Comparison of ENCODE assay signal across 1 cellular context in the genomic region with DNA sequence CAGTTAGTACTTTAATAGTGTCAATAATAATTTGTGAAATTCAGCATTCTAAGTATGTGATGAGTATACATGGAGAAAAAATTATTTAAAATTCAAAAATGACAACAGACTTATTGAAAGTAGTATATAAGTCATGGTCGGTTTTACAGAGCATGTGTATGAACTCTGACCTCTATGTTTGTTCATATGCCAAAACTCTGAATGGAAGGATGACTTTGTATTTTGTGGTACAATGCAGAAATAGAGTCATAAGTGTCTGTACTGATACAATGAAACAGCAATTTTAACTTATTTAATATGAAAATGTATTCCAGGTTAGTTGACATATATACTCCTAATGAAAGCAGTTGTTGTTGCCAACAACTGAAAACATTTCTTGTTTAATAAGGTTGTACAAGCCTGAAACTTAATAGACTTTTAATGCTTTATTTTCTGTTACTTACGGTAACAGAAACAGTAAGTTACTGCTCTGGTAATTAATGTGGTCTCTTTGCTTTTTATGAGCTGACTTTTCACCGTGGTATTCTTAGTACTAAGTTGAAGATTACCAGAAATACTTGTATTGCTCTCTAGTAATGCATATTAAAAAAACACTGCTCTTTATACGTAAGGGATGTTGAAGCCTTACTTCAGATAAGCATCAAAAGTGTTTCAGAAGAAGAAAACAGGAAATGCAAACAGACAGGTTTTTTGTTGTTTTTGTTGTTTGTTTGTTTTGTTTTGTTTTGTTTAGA.
TF ChIP-seq lines count a peak whose summit lies in the region.

No MANE protein-coding gene starts in this region.

TF ChIP-seq in K562, 482 proteins besides CTCF, POLR2A, EP300 and RAD21 (continued from another document and continues in another):
- TF ChIP-seq SIN3A (IDR thresholded peaks at IDR 0.05; ENCODE audit: borderline replicate concordance in 2 of 2, control insufficient read depth in 1 of 2, low read depth in 2 of 2, low read length in 2 of 2): peak in 1 of 2 experiments; percentile 50; a peak in 1 of 4 replicates
- TF ChIP-seq, protein P1, sequence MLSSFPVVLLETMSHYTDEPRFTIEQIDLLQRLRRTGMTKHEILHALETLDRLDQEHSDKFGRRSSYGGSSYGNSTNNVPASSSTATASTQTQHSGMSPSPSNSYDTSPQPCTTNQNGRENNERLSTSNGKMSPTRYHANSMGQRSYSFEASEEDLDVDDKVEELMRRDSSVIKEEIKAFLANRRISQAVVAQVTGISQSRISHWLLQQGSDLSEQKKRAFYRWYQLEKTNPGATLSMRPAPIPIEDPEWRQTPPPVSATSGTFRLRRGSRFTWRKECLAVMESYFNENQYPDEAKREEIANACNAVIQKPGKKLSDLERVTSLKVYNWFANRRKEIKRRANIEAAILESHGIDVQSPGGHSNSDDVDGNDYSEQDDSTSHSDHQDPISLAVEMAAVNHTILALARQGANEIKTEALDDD (IDR thresholded peaks at IDR 0.05): 0 out of 2 replicates have a peak, but pooled peaks have one; percentile 10
- TF ChIP-seq ZNF316 (IDR thresholded peaks at IDR 0.05): peak; percentile 98
- TF ChIP-seq MAFG (tag; conservative IDR thresholded peaks at IDR 0.05): peak; percentile 90
- peak; percentile 83 for TF ChIP-seq MAFF (IDR thresholded peaks at IDR 0.05; ENCODE audit: low read length)
- TF ChIP-seq MAFK (IDR thresholded peaks at IDR 0.05; ENCODE audit: low read length): peak; percentile 84; the same call in 1 of the 2 replicates
- peak; percentile 94 for TF ChIP-seq C11orf30 (IDR thresholded peaks at IDR 0.05; ENCODE audit: low read depth)
- TF ChIP-seq SIX5 (IDR thresholded peaks at IDR 0.05; ENCODE audit: borderline replicate concordance in 1 of 2, insufficient read depth in 1 of 2, low read depth in 1 of 2, low read length in 2 of 2): no peak
- TF ChIP-seq, protein P2, sequence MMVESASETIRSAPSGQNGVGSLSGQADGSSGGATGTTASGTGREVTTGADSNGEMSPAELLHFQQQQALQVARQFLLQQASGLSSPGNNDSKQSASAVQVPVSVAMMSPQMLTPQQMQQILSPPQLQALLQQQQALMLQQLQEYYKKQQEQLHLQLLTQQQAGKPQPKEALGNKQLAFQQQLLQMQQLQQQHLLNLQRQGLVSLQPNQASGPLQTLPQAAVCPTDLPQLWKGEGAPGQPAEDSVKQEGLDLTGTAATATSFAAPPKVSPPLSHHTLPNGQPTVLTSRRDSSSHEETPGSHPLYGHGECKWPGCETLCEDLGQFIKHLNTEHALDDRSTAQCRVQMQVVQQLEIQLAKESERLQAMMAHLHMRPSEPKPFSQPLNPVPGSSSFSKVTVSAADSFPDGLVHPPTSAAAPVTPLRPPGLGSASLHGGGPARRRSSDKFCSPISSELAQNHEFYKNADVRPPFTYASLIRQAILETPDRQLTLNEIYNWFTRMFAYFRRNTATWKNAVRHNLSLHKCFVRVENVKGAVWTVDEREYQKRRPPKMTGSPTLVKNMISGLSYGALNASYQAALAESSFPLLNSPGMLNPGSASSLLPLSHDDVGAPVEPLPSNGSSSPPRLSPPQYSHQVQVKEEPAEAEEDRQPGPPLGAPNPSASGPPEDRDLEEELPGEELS (CRISPR knock-in tag; IDR thresholded peaks at IDR 0.05; ENCODE audit: borderline replicate concordance): no peak
- no peak for TF ChIP-seq ZNF143 (CRISPR knock-in tag; IDR thresholded peaks at IDR 0.05)
- peak; percentile 46; the same call in 1 of the 2 replicates for TF ChIP-seq DPF2 (IDR thresholded peaks at IDR 0.05)
- TF ChIP-seq TBL1XR1 (IDR thresholded peaks at IDR 0.05; ENCODE audit: low read length in 2 of 2): 0 out of 4 replicates have a peak, but pooled peaks of 1 of the 2 experiments have one; percentile 7
- TF ChIP-seq SMARCA4 (IDR thresholded peaks at IDR 0.05): peak; percentile 28
- TF ChIP-seq, protein P3, sequence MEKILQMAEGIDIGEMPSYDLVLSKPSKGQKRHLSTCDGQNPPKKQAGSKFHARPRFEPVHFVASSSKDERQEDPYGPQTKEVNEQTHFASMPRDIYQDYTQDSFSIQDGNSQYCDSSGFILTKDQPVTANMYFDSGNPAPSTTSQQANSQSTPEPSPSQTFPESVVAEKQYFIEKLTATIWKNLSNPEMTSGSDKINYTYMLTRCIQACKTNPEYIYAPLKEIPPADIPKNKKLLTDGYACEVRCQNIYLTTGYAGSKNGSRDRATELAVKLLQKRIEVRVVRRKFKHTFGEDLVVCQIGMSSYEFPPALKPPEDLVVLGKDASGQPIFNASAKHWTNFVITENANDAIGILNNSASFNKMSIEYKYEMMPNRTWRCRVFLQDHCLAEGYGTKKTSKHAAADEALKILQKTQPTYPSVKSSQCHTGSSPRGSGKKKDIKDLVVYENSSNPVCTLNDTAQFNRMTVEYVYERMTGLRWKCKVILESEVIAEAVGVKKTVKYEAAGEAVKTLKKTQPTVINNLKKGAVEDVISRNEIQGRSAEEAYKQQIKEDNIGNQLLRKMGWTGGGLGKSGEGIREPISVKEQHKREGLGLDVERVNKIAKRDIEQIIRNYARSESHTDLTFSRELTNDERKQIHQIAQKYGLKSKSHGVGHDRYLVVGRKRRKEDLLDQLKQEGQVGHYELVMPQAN (IDR thresholded peaks at IDR 0.05; ENCODE audit: borderline replicate concordance): 0 out of 2 replicates have a peak, but pooled peaks have one; percentile 16
- TF ChIP-seq, protein P4, sequence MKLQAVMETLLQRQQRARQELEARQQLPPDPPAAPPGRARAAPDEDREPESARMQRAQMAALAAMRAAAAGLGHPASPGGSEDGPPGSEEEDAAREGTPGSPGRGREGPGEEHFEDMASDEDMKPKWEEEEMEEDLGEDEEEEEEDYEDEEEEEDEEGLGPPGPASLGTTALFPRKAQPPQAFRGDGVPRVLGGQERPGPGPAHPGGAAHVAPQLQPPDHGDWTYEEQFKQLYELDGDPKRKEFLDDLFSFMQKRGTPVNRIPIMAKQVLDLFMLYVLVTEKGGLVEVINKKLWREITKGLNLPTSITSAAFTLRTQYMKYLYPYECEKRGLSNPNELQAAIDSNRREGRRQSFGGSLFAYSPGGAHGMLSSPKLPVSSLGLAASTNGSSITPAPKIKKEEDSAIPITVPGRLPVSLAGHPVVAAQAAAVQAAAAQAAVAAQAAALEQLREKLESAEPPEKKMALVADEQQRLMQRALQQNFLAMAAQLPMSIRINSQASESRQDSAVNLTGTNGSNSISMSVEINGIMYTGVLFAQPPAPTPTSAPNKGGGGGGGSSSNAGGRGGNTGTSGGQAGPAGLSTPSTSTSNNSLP (IDR thresholded peaks at IDR 0.05; ENCODE audit: borderline replicate concordance, low read depth, low read length): no peak
- TF ChIP-seq, protein P5, sequence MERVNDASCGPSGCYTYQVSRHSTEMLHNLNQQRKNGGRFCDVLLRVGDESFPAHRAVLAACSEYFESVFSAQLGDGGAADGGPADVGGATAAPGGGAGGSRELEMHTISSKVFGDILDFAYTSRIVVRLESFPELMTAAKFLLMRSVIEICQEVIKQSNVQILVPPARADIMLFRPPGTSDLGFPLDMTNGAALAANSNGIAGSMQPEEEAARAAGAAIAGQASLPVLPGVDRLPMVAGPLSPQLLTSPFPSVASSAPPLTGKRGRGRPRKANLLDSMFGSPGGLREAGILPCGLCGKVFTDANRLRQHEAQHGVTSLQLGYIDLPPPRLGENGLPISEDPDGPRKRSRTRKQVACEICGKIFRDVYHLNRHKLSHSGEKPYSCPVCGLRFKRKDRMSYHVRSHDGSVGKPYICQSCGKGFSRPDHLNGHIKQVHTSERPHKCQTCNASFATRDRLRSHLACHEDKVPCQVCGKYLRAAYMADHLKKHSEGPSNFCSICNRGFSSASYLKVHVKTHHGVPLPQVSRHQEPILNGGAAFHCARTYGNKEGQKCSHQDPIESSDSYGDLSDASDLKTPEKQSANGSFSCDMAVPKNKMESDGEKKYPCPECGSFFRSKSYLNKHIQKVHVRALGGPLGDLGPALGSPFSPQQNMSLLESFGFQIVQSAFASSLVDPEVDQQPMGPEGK (CRISPR knock-in tag; IDR thresholded peaks at IDR 0.05; ENCODE audit: borderline replicate concordance): no peak
- no peak for TF ChIP-seq CEBPG (CRISPR knock-in tag; IDR thresholded peaks at IDR 0.05)
- TF ChIP-seq CEBPG (tag; conservative IDR thresholded peaks at IDR 0.05 in 1 of 2, IDR thresholded peaks at IDR 0.05 in 1 of 2): no peak
- TF ChIP-seq, protein P6, sequence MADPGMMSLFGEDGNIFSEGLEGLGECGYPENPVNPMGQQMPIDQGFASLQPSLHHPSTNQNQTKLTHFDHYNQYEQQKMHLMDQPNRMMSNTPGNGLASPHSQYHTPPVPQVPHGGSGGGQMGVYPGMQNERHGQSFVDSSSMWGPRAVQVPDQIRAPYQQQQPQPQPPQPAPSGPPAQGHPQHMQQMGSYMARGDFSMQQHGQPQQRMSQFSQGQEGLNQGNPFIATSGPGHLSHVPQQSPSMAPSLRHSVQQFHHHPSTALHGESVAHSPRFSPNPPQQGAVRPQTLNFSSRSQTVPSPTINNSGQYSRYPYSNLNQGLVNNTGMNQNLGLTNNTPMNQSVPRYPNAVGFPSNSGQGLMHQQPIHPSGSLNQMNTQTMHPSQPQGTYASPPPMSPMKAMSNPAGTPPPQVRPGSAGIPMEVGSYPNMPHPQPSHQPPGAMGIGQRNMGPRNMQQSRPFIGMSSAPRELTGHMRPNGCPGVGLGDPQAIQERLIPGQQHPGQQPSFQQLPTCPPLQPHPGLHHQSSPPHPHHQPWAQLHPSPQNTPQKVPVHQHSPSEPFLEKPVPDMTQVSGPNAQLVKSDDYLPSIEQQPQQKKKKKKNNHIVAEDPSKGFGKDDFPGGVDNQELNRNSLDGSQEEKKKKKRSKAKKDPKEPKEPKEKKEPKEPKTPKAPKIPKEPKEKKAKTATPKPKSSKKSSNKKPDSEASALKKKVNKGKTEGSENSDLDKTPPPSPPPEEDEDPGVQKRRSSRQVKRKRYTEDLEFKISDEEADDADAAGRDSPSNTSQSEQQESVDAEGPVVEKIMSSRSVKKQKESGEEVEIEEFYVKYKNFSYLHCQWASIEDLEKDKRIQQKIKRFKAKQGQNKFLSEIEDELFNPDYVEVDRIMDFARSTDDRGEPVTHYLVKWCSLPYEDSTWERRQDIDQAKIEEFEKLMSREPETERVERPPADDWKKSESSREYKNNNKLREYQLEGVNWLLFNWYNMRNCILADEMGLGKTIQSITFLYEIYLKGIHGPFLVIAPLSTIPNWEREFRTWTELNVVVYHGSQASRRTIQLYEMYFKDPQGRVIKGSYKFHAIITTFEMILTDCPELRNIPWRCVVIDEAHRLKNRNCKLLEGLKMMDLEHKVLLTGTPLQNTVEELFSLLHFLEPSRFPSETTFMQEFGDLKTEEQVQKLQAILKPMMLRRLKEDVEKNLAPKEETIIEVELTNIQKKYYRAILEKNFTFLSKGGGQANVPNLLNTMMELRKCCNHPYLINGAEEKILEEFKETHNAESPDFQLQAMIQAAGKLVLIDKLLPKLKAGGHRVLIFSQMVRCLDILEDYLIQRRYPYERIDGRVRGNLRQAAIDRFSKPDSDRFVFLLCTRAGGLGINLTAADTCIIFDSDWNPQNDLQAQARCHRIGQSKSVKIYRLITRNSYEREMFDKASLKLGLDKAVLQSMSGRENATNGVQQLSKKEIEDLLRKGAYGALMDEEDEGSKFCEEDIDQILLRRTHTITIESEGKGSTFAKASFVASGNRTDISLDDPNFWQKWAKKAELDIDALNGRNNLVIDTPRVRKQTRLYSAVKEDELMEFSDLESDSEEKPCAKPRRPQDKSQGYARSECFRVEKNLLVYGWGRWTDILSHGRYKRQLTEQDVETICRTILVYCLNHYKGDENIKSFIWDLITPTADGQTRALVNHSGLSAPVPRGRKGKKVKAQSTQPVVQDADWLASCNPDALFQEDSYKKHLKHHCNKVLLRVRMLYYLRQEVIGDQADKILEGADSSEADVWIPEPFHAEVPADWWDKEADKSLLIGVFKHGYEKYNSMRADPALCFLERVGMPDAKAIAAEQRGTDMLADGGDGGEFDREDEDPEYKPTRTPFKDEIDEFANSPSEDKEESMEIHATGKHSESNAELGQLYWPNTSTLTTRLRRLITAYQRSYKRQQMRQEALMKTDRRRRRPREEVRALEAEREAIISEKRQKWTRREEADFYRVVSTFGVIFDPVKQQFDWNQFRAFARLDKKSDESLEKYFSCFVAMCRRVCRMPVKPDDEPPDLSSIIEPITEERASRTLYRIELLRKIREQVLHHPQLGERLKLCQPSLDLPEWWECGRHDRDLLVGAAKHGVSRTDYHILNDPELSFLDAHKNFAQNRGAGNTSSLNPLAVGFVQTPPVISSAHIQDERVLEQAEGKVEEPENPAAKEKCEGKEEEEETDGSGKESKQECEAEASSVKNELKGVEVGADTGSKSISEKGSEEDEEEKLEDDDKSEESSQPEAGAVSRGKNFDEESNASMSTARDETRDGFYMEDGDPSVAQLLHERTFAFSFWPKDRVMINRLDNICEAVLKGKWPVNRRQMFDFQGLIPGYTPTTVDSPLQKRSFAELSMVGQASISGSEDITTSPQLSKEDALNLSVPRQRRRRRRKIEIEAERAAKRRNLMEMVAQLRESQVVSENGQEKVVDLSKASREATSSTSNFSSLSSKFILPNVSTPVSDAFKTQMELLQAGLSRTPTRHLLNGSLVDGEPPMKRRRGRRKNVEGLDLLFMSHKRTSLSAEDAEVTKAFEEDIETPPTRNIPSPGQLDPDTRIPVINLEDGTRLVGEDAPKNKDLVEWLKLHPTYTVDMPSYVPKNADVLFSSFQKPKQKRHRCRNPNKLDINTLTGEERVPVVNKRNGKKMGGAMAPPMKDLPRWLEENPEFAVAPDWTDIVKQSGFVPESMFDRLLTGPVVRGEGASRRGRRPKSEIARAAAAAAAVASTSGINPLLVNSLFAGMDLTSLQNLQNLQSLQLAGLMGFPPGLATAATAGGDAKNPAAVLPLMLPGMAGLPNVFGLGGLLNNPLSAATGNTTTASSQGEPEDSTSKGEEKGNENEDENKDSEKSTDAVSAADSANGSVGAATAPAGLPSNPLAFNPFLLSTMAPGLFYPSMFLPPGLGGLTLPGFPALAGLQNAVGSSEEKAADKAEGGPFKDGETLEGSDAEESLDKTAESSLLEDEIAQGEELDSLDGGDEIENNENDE (IDR thresholded peaks at IDR 0.05; ENCODE audit: low read depth, low read length): peak; percentile 72
- TF ChIP-seq, protein P7, sequence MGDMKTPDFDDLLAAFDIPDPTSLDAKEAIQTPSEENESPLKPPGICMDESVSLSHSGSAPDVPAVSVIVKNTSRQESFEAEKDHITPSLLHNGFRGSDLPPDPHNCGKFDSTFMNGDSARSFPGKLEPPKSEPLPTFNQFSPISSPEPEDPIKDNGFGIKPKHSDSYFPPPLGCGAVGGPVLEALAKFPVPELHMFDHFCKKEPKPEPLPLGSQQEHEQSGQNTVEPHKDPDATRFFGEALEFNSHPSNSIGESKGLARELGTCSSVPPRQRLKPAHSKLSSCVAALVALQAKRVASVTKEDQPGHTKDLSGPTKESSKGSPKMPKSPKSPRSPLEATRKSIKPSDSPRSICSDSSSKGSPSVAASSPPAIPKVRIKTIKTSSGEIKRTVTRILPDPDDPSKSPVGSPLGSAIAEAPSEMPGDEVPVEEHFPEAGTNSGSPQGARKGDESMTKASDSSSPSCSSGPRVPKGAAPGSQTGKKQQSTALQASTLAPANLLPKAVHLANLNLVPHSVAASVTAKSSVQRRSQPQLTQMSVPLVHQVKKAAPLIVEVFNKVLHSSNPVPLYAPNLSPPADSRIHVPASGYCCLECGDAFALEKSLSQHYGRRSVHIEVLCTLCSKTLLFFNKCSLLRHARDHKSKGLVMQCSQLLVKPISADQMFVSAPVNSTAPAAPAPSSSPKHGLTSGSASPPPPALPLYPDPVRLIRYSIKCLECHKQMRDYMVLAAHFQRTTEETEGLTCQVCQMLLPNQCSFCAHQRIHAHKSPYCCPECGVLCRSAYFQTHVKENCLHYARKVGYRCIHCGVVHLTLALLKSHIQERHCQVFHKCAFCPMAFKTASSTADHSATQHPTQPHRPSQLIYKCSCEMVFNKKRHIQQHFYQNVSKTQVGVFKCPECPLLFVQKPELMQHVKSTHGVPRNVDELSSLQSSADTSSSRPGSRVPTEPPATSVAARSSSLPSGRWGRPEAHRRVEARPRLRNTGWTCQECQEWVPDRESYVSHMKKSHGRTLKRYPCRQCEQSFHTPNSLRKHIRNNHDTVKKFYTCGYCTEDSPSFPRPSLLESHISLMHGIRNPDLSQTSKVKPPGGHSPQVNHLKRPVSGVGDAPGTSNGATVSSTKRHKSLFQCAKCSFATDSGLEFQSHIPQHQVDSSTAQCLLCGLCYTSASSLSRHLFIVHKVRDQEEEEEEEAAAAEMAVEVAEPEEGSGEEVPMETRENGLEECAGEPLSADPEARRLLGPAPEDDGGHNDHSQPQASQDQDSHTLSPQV (IDR thresholded peaks at IDR 0.05): peak; percentile 83
- TF ChIP-seq CHD1 (IDR thresholded peaks at IDR 0.05; ENCODE audit: low read length): peak; percentile 42
- TF ChIP-seq NR3C1 (CRISPR knock-in tag; IDR thresholded peaks at IDR 0.05): no peak
